Comparison of ENCODE assay signal across 10 cellular contexts in the genomic region with DNA sequence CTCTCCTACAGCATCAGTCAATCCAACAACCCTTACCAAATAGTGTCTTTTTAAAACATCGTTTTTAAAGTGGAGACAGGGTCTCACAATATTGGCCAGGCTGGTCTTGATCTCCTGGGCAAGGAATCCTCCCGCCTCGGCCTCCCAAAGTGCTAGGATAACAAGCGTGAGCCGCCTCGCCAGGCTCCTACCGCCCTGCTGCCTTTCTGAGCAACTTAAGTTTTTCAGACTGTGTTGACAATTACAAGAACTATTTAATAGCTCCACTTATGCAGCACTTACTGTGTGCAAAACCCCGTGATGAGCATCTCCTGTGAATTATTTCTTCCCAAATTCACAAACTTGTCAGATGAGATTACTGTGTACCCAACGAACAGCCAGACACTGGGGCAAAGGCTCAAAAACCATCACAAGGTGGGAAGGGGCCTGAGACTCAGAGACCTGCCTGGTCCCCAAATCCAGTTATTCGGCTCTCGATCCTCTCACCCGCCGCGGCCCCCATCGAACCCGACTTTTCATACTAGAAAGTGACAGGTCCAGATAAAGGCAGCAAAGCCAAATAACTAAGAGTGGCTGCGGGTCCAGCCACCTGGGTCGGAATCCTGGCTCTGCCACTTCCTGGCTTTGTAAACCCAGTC. TPM values are rescaled to one million over a fixed set of nuclear protein-coding genes. Genes with fewer than 3 reads are reported as not detected.
DNase-seq lines count a peak whose midpoint lies in the region; ATAC-seq, FAIRE-seq and TF ChIP-seq lines count a peak whose summit lies in the region.
"Had no signal": no experiment of that assay in that cellular context is flagged by ENCODE, and none has a peak within 500 bp of the region (broad histone marks: within the 10 kb centered on the region; RNA-seq: fewer than 3 reads in every experiment).

No MANE protein-coding gene starts in this region.

- peaks cover 40% of the 10 kb centered on the region for H3K79me2 ChIP-seq in hepatocyte

- no peaks in the 10 kb centered on the region for H3K9me3 Mint-ChIP-seq in activated CD8-positive, alpha-beta T cell treated with anti-CD3 and anti-CD28 coated beads, Interleukin-2, amount 10 ng/mL, durations not matched to agents 7 days and 5 days (ENCODE audit: insufficient read depth)
- no peaks in the 10 kb centered on the region for H3K9me3 Mint-ChIP-seq in stimulated activated effector memory CD8-positive, alpha-beta T cell treated with anti-CD3 and anti-CD28 coated beads, Interleukin-12 subunit alpha, Interleukin-12 subunit beta, amount 100 ng/mL, for 72 hours

- no peak for TF ChIP-seq CTCF in HFF-Myc (IDR thresholded peaks at IDR 0.05; ENCODE audit: low read depth, low read length, missing control alignments)
- no peak for TF ChIP-seq CTCF in hepatocyte (IDR thresholded peaks at IDR 0.05; ENCODE audit: poor library complexity)

- DNase-seq in HFF-Myc (ENCODE audit: extremely low read depth, low read depth): no peak
- DNase-seq in activated CD8-positive, alpha-beta T cell treated with anti-CD3 and anti-CD28 coated beads, Interleukin-2, amount 10 ng/mL, durations not matched to agents 7 days and 5 days: peak; percentile 21
- DNase-seq in hepatocyte (ENCODE audit: low spot score): peak; percentile 24
- no peak for DNase-seq in stimulated activated effector memory CD8-positive, alpha-beta T cell treated with anti-CD3 and anti-CD28 coated beads, Interleukin-12 subunit alpha, Interleukin-12 subunit beta, amount 100 ng/mL, for 72 hours (ENCODE audit: low spot score in 2 of 2)
- DNase-seq in H4 (ENCODE audit: low spot score): no peak
- DNase-seq in epidermal melanocyte (ENCODE audit: insufficient read length, low spot score): no peak
- no peak for DNase-seq in HK-2 (ENCODE audit: unreplicated experiment)
- no peak for DNase-seq in GM19239 (ENCODE audit: insufficient read length, low spot score)

- H3K27ac ChIP-seq in hepatocyte: peak overlapping the region; percentile 86

- no peak overlapping the region for H2AFZ ChIP-seq in hepatocyte

- no peak for ATAC-seq in activated CD8-positive, alpha-beta T cell treated with anti-CD3 and anti-CD28 coated beads, Interleukin-2, amount 10 ng/mL, durations not matched to agents 7 days and 5 days
- ATAC-seq in stimulated activated effector memory CD8-positive, alpha-beta T cell treated with anti-CD3 and anti-CD28 coated beads, Interleukin-12 subunit alpha, Interleukin-12 subunit beta, amount 100 ng/mL, for 72 hours: no peak

- peak overlapping the region; percentile 99 for H3K4me2 ChIP-seq in hepatocyte

- WGBS in hepatocyte (ENCODE audit: low lambda C conversion rate, missing lambda C conversion rate): 2% methylated on average over 18 of the region's 18 CpGs

- CTCF ChIA-PET in activated CD8-positive, alpha-beta T cell treated with anti-CD3 and anti-CD28 coated beads, Interleukin-2, amount 10 ng/mL, durations not matched to agents 7 days and 5 days (lab: Charles Lee): interaction anchor here (1.0 to 3.4 kb wide), 6 partner anchors 9 to 128 kb away, joined by 3 to 20 read pairs (median 4); no protein-coding TSS in a partner anchor

- peak overlapping the region; percentile 99 for H3K27ac Mint-ChIP-seq in activated CD8-positive, alpha-beta T cell treated with anti-CD3 and anti-CD28 coated beads, Interleukin-2, amount 10 ng/mL, durations not matched to agents 7 days and 5 days
- peak overlapping the region; percentile 99 for H3K27ac Mint-ChIP-seq in stimulated activated effector memory CD8-positive, alpha-beta T cell treated with anti-CD3 and anti-CD28 coated beads, Interleukin-12 subunit alpha, Interleukin-12 subunit beta, amount 100 ng/mL, for 72 hours

- peaks cover 64% of the 10 kb centered on the region for H3K36me3 Mint-ChIP-seq in activated CD8-positive, alpha-beta T cell treated with anti-CD3 and anti-CD28 coated beads, Interleukin-2, amount 10 ng/mL, durations not matched to agents 7 days and 5 days (ENCODE audit: low read depth)
- peaks cover 94% of the 10 kb centered on the region for H3K36me3 Mint-ChIP-seq in stimulated activated effector memory CD8-positive, alpha-beta T cell treated with anti-CD3 and anti-CD28 coated beads, Interleukin-12 subunit alpha, Interleukin-12 subunit beta, amount 100 ng/mL, for 72 hours

- no peaks in the 10 kb centered on the region for H3K9me2 ChIP-seq in hepatocyte (replicated peaks; ENCODE audit: insufficient read depth)

- H3K36me3 ChIP-seq in hepatocyte (replicated peaks; ENCODE audit: insufficient read depth, low read depth): no peaks in the 10 kb centered on the region

- no peaks in the 10 kb centered on the region for H3K9me3 ChIP-seq in hepatocyte (ENCODE audit: low read depth)

- no peak for FAIRE-seq in GM19239 (lab: Jason Lieb, UNC)

- peak overlapping the region; percentile 90 for H3K4me3 ChIP-seq in HFF-Myc (replicated peaks; ENCODE audit: low read depth, low read length)
- H3K4me3 ChIP-seq in hepatocyte: peak overlapping the region; percentile 61

- H3K27me3 ChIP-seq in hepatocyte: no peaks in the 10 kb centered on the region

- H3K4me1 Mint-ChIP-seq in activated CD8-positive, alpha-beta T cell treated with anti-CD3 and anti-CD28 coated beads, Interleukin-2, amount 10 ng/mL, durations not matched to agents 7 days and 5 days (ENCODE audit: low read depth): peaks cover 40% of the 10 kb centered on the region
- peaks cover 66% of the 10 kb centered on the region for H3K4me1 Mint-ChIP-seq in stimulated activated effector memory CD8-positive, alpha-beta T cell treated with anti-CD3 and anti-CD28 coated beads, Interleukin-12 subunit alpha, Interleukin-12 subunit beta, amount 100 ng/mL, for 72 hours

- peak overlapping the region; percentile 97 for H3K4me3 Mint-ChIP-seq in activated CD8-positive, alpha-beta T cell treated with anti-CD3 and anti-CD28 coated beads, Interleukin-2, amount 10 ng/mL, durations not matched to agents 7 days and 5 days
- H3K4me3 Mint-ChIP-seq in stimulated activated effector memory CD8-positive, alpha-beta T cell treated with anti-CD3 and anti-CD28 coated beads, Interleukin-12 subunit alpha, Interleukin-12 subunit beta, amount 100 ng/mL, for 72 hours: peak overlapping the region; percentile 91

- H4K20me1 ChIP-seq in hepatocyte (ENCODE audit: insufficient read depth, poor library complexity, severe bottlenecking): peaks cover 34% of the 10 kb centered on the region

- no peaks in the 10 kb centered on the region for H3K27me3 Mint-ChIP-seq in activated CD8-positive, alpha-beta T cell treated with anti-CD3 and anti-CD28 coated beads, Interleukin-2, amount 10 ng/mL, durations not matched to agents 7 days and 5 days (ENCODE audit: low read depth)

- POLR2A ChIA-PET in activated CD8-positive, alpha-beta T cell treated with anti-CD3 and anti-CD28 coated beads, Interleukin-2, amount 10 ng/mL, durations not matched to agents 7 days and 5 days (lab: Charles Lee): interaction anchor here (1.0 to 2.1 kb wide), 12 partner anchors 10 to 363 kb away, joined by 3 to 12 read pairs (median 4); a partner anchor contains a TSS

- peaks cover 38% of the 10 kb centered on the region for H3K4me1 ChIP-seq in hepatocyte (ENCODE audit: insufficient read depth)

RNA-seq across cellular contexts. Expression of a gene that starts 0.6 kb away (rescaled TPM):
- 1,000 to 10,000 TPM; 1,371 to 1,433 TPM for total RNA-seq in activated CD8-positive, alpha-beta T cell treated with anti-CD3 and anti-CD28 coated beads, Interleukin-2, amount 10 ng/mL, durations not matched to agents 7 days and 5 days
- 1,372 and 1,462 TPM in 2 replicates for total RNA-seq in hepatocyte
- polyA plus RNA-seq in hepatocyte: 616 and 623 TPM in 2 replicates
- 1,978 and 2,048 TPM in 2 replicates for total RNA-seq in H4 (2014; rRNA removed; shearing (Covaris generic))

RNA-seq across cellular contexts. Expression of a gene that starts 0.9 kb away (rescaled TPM):
- total RNA-seq in activated CD8-positive, alpha-beta T cell treated with anti-CD3 and anti-CD28 coated beads, Interleukin-2, amount 10 ng/mL, durations not matched to agents 7 days and 5 days: 10 to 100 TPM; 33.0 to 33.1 TPM
- total RNA-seq in hepatocyte: 45.2 and 56.7 TPM in 2 replicates
- polyA plus RNA-seq in hepatocyte: 39.4 and 48.2 TPM in 2 replicates
- 6.5 and 9.0 TPM in 2 replicates for total RNA-seq in H4 (2014; rRNA removed; shearing (Covaris generic))

RNA-seq across cellular contexts. Expression of a gene that starts 3.5 kb away (rescaled TPM):
- 1 to 10 TPM; 1.7 to 2.3 TPM for total RNA-seq in activated CD8-positive, alpha-beta T cell treated with anti-CD3 and anti-CD28 coated beads, Interleukin-2, amount 10 ng/mL, durations not matched to agents 7 days and 5 days
- 13.8 and 22.2 TPM in 2 replicates for total RNA-seq in hepatocyte
- 12.4 and 16.1 TPM in 2 replicates for polyA plus RNA-seq in hepatocyte
- total RNA-seq in H4 (2014; rRNA removed; shearing (Covaris generic)): 0.06 and 1.6 TPM in 2 replicates

RNA-seq across cellular contexts. Expression of a gene that starts 11.9 kb away (rescaled TPM):
- not detected for total RNA-seq in activated CD8-positive, alpha-beta T cell treated with anti-CD3 and anti-CD28 coated beads, Interleukin-2, amount 10 ng/mL, durations not matched to agents 7 days and 5 days
- total RNA-seq in hepatocyte: not detected in 2 replicates
- polyA plus RNA-seq in hepatocyte: 0.30 TPM in 1 of 2 replicates, not detected in the other
- total RNA-seq in H4 (2014; rRNA removed; shearing (Covaris generic)): not detected in 2 replicates
- total RNA-seq: M059J, occipital lobe had no signal

RNA-seq across cellular contexts. Expression of a gene that starts 18.8 kb away (rescaled TPM):
- total RNA-seq in activated CD8-positive, alpha-beta T cell treated with anti-CD3 and anti-CD28 coated beads, Interleukin-2, amount 10 ng/mL, durations not matched to agents 7 days and 5 days: 10 to 100 TPM; 17.3 to 18.3 TPM
- total RNA-seq in hepatocyte: 3.9 and 5.4 TPM in 2 replicates
- 11.8 and 20.4 TPM in 2 replicates for polyA plus RNA-seq in hepatocyte
- total RNA-seq in H4 (2014; rRNA removed; shearing (Covaris generic)): 14.0 and 34.2 TPM in 2 replicates

Comparison
In these comparisons a context has a peak if more than half of its experiments do, and no peak if none do; other contexts are left out.
1. DNase-seq: peak in activated CD8-positive, alpha-beta T cell treated with anti-CD3 and anti-CD28 coated beads, Interleukin-2, amount 10 ng/mL, durations not matched to agents 7 days and 5 days (single experiment) and hepatocyte (single experiment); none in HFF-Myc (single experiment), stimulated activated effector memory CD8-positive, alpha-beta T cell treated with anti-CD3 and anti-CD28 coated beads, Interleukin-12 subunit alpha, Interleukin-12 subunit beta, amount 100 ng/mL, for 72 hours (0 of 2), H4 (single experiment), epidermal melanocyte (single experiment), HK-2 (single experiment) and GM19239 (single experiment).